ENCODE assay signal across 32 cellular contexts in the genomic region with DNA sequence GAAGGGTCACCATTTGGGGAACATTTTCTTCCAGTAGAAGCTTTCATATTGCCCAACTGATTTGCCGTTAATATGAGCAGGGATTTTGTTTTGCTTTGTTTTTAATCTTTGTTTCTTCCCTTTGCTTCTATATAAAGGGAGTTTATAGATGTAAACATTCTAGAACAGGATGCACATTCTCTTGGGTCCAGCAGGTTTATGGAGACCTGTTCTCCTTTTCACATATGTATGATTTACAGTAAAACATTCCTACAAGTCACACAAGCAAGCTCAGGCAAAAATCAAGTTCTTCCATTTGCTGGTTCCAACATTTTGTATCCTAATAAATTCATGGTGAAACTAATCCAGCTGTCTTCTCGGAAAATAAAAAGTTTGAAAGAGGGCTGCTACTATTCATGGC.
"Had no signal": no experiment of that assay in that cellular context is flagged by ENCODE, and none has a peak within 500 bp of the region (broad histone marks: within the 10 kb centered on the region; RNA-seq: fewer than 3 reads in every experiment).

No MANE protein-coding gene starts in this region.

- H3K9ac ChIP-seq: KMS-11 had no signal

- H3K4me3 ChIP-seq: MG63 had no signal

- H3K27ac ChIP-seq: KMS-11 had no signal

- H3K4me2 ChIP-seq: KMS-11 had no signal

- DNase-seq: Karpas-422, Kasumi-1, KG1, MG63, MM.1S, MV-4-11, NCI-H1048, NCI-H1092, NCI-H1092 treated with DMSO at 0.1 percent for 48 hours, NCI-H1105, NCI-H1105 treated with DMSO at 0.1 percent for 48 hours, NCI-H1436 treated with DMSO at 0.1 percent for 48 hours, NCI-H146, NCI-H1694, NCI-H1694 treated with DMSO at 0.1 percent for 48 hours, NCI-H187 treated with DMSO at 0.1 percent for 48 hours, NCI-H1930, NCI-H2029, NCI-H2029 treated with DMSO at 0.1 percent for 48 hours, NCI-H2081, NCI-H2081 treated with DMSO at 0.1 percent for 48 hours, NCI-H2107, NCI-H2171, NCI-H2171 treated with DMSO at 0.1 percent for 48 hours, NCI-H226, NCI-H345, NCI-H446, NCI-H446 treated with DMSO at 0.1 percent for 48 hours, NCI-H510A, NCI-H510A treated with DMSO at 0.1 percent for 48 hours, NCI-H524 had no signal

- H3K9me3 ChIP-seq: MG63 had no signal

- H3K36me3 ChIP-seq: MG63 had no signal

- H3K27me3 ChIP-seq: MG63 had no signal
